Comparison of ENCODE assay signal across 1 cellular context in genomic region chr10:89369142-89370105, GRCh38.
A peak's percentile ranks its signal among the peaks of the same experiment; 100 is the strongest.
TF ChIP-seq lines count a peak whose summit lies in the region.

No MANE protein-coding gene starts in this region.

TF ChIP-seq in GM12878, 131 proteins besides CTCF, POLR2A, EP300 and RAD21:
- no peak for TF ChIP-seq STAT1 (conservative IDR thresholded peaks at IDR 0.05)
- TF ChIP-seq DPF2 (IDR thresholded peaks at IDR 0.05), result no peak
- no peak for TF ChIP-seq ETV6 (conservative IDR thresholded peaks at IDR 0.05 in 1 of 2, IDR thresholded peaks at IDR 0.05 in 1 of 2; ENCODE audit: borderline replicate concordance in 1 of 2, low read depth in 1 of 2)
- no peak for TF ChIP-seq ESRRA (IDR thresholded peaks at IDR 0.05; ENCODE audit: low read length)
- TF ChIP-seq PRDM15 (CRISPR knock-in tag; IDR thresholded peaks at IDR 0.05), result no peak
- no peak for TF ChIP-seq NFYA (IDR thresholded peaks at IDR 0.05; ENCODE audit: borderline replicate concordance, low read depth, low read length)
- no peak for TF ChIP-seq BCLAF1 (IDR thresholded peaks at IDR 0.05)
- TF ChIP-seq LARP7 (IDR thresholded peaks at IDR 0.05), result no peak
- TF ChIP-seq BACH1 (IDR thresholded peaks at IDR 0.05; ENCODE audit: borderline replicate concordance), result no peak
- no peak for TF ChIP-seq NR2C1 (IDR thresholded peaks at IDR 0.05)
- TF ChIP-seq SIX5 (IDR thresholded peaks at IDR 0.05; ENCODE audit: low read depth, low read length, severe bottlenecking), result no peak
- no peak for TF ChIP-seq USF1 (IDR thresholded peaks at IDR 0.05; ENCODE audit: borderline replicate concordance, extremely low read length, insufficient read depth, low read depth, low read length)
- no peak for TF ChIP-seq GATAD2B (conservative IDR thresholded peaks at IDR 0.05; ENCODE audit: low read depth)
- no peak for TF ChIP-seq SIN3A (IDR thresholded peaks at IDR 0.05; ENCODE audit: low read depth, low read length)
- no peak for TF ChIP-seq BHLHE40 (IDR thresholded peaks at IDR 0.05; ENCODE audit: borderline replicate concordance in 1 of 2, low read depth in 2 of 2, low read length in 1 of 2)
- TF ChIP-seq SKIL (IDR thresholded peaks at IDR 0.05; ENCODE audit: low read depth, poor library complexity, severe bottlenecking), result peak; percentile 39
- TF ChIP-seq CBFB (IDR thresholded peaks at IDR 0.05; ENCODE audit: low read depth), result 0 out of 2 replicates have a peak, but pooled peaks have one; percentile 22
- TF ChIP-seq SMC3 (IDR thresholded peaks at IDR 0.05; ENCODE audit: borderline replicate concordance, low read length), result peak; percentile 88
- no peak for TF ChIP-seq HSF1 (IDR thresholded peaks at IDR 0.05; ENCODE audit: low read depth, low read length)
- TF ChIP-seq SP1 (IDR thresholded peaks at IDR 0.05; ENCODE audit: low read depth, low read length), result no peak
- TF ChIP-seq RELB (IDR thresholded peaks at IDR 0.05; ENCODE audit: low read depth), result no peak
- TF ChIP-seq NKRF (conservative IDR thresholded peaks at IDR 0.05), result no peak
- no peak for TF ChIP-seq KDM1A (IDR thresholded peaks at IDR 0.05; ENCODE audit: borderline replicate concordance)
- TF ChIP-seq KAT2A (conservative IDR thresholded peaks at IDR 0.05; ENCODE audit: control insufficient read depth, low read depth, low read length), result no peak
- no peak for TF ChIP-seq SUPT20H (IDR thresholded peaks at IDR 0.05; ENCODE audit: borderline replicate concordance, control insufficient read depth, low read depth, low read length)
- no peak for TF ChIP-seq TBL1XR1 (IDR thresholded peaks at IDR 0.05; ENCODE audit: low read depth, low read length)
- TF ChIP-seq E4F1 (IDR thresholded peaks at IDR 0.05; ENCODE audit: borderline replicate concordance, partially characterized antibody), result no peak
- no peak for TF ChIP-seq MYC (IDR thresholded peaks at IDR 0.05; ENCODE audit: insufficient read depth, insufficient read length, insufficient replicate concordance, low read length, severe bottlenecking)
- TF ChIP-seq MAX (IDR thresholded peaks at IDR 0.05; ENCODE audit: low read depth, low read length), result no peak
- TF ChIP-seq MEF2B (IDR thresholded peaks at IDR 0.05; ENCODE audit: partially characterized antibody, poor library complexity, severe bottlenecking), result no peak
- TF ChIP-seq SREBF2 (IDR thresholded peaks at IDR 0.05; ENCODE audit: low read length), result no peak
- peak; percentile 43; the same call in 1 of the 2 replicates for TF ChIP-seq RUNX3 (IDR thresholded peaks at IDR 0.05; ENCODE audit: low read length)
